1 cellular context compared by ENCODE assay signal in genomic region chr4:84939111-84939510, GRCh38.
TF ChIP-seq lines count a peak whose summit lies in the region.

No MANE protein-coding gene starts in this region.

TF ChIP-seq in IMR-90, 13 proteins besides CTCF, POLR2A, EP300 and RAD21 (continued from another document):
- TF ChIP-seq FOS (IDR thresholded peaks at IDR 0.05; ENCODE audit: low read depth, low read length) (no peak), MAZ (IDR thresholded peaks at IDR 0.05; ENCODE audit: borderline replicate concordance, low read depth, low read length) (no peak)
